ENCODE assay signal across 2 cellular contexts in genomic region chr15:28831897-28832587, GRCh38.
A peak's percentile ranks its signal among the peaks of the same experiment; 100 is the strongest.
TF ChIP-seq lines count a peak whose summit lies in the region.

No MANE protein-coding gene starts in this region.

TF ChIP-seq in WTC11, 78 proteins besides CTCF, POLR2A, EP300 and RAD21:
- TF ChIP-seq FOXK1 (CRISPR knock-in tag; IDR thresholded peaks at IDR 0.05) (peak; percentile 52), NFE2L1 (CRISPR knock-in tag; IDR thresholded peaks at IDR 0.05) (peak; percentile 50; the same call in 1 of the 2 replicates), FOXP1 (CRISPR knock-in tag; IDR thresholded peaks at IDR 0.05; ENCODE audit: borderline replicate concordance) (peak; percentile 77), MAX (CRISPR knock-in tag; IDR thresholded peaks at IDR 0.05) (peak; percentile 85), SP1 (CRISPR knock-in tag; conservative IDR thresholded peaks at IDR 0.05) (0 out of 2 replicates have a peak, but pooled peaks have one; percentile 45), NFYB (CRISPR knock-in tag; conservative IDR thresholded peaks at IDR 0.05; ENCODE audit: low read depth) (peak; percentile 82), FOXP4 (CRISPR knock-in tag; IDR thresholded peaks at IDR 0.05) (0 out of 2 replicates have a peak, but pooled peaks have one; percentile 14), MYBL2 (CRISPR knock-in tag; IDR thresholded peaks at IDR 0.05) (peak; percentile 64; the same call in 1 of the 2 replicates)
TF ChIP-seq in WTC11: peak in this region for 8; not testable (repeated sequence) for 70.

TF ChIP-seq in HepG2, 621 proteins besides CTCF, POLR2A, EP300 and RAD21:
- 0 out of 2 replicates have a peak, but pooled peaks have one; percentile 41 for TF ChIP-seq GMEB2 (CRISPR knock-in tag; IDR thresholded peaks at IDR 0.05; ENCODE audit: low read depth)
- peak; percentile 41; the same call in 1 of the 2 replicates for TF ChIP-seq YEATS2 (CRISPR knock-in tag; IDR thresholded peaks at IDR 0.05; ENCODE audit: borderline replicate concordance)
- peak; percentile 71 for TF ChIP-seq SP2 (CRISPR knock-in tag; IDR thresholded peaks at IDR 0.05)
- TF ChIP-seq THAP11 (CRISPR knock-in tag; IDR thresholded peaks at IDR 0.05), result 0 out of 2 replicates have a peak, but pooled peaks have one; percentile 30
- TF ChIP-seq TFDP2 (CRISPR knock-in tag; IDR thresholded peaks at IDR 0.05), result peak; percentile 54; the same call in 1 of the 2 replicates
- peak; percentile 85 for TF ChIP-seq NFYB (CRISPR knock-in tag; IDR thresholded peaks at IDR 0.05)
- TF ChIP-seq PHF8 (CRISPR knock-in tag; IDR thresholded peaks at IDR 0.05), result 0 out of 2 replicates have a peak, but pooled peaks have one; percentile 38
- TF ChIP-seq CSRNP1 (CRISPR knock-in tag; IDR thresholded peaks at IDR 0.05), result 0 out of 2 replicates have a peak, but pooled peaks have one; percentile 41
- TF ChIP-seq GMEB1 (CRISPR knock-in tag; IDR thresholded peaks at IDR 0.05; ENCODE audit: borderline replicate concordance), result peak; percentile 82; the same call in 1 of the 2 replicates
- TF ChIP-seq PHF20 (CRISPR knock-in tag; IDR thresholded peaks at IDR 0.05), result peak; percentile 51
- peak; percentile 80 for TF ChIP-seq NFYC (CRISPR knock-in tag; IDR thresholded peaks at IDR 0.05)
- TF ChIP-seq KMT2B (CRISPR knock-in tag; IDR thresholded peaks at IDR 0.05), result peak; percentile 63
- TF ChIP-seq ZFY (CRISPR knock-in tag; IDR thresholded peaks at IDR 0.05), result peak; percentile 49; the same call in 1 of the 2 replicates
- TF ChIP-seq GABPA (IDR thresholded peaks at IDR 0.05; ENCODE audit: low read depth, low read length), result peak; percentile 46; the same call in 1 of the 2 replicates
- peak; percentile 80 for TF ChIP-seq GABPA (CRISPR knock-in tag; IDR thresholded peaks at IDR 0.05; ENCODE audit: low read depth)
- peak; percentile 40; the same call in 1 of the 2 replicates for TF ChIP-seq DRAP1 (CRISPR knock-in tag; IDR thresholded peaks at IDR 0.05)
- TF ChIP-seq GABPB1 (CRISPR knock-in tag; IDR thresholded peaks at IDR 0.05), result peak; percentile 85
- peak; percentile 37; the same call in 1 of the 2 replicates for TF ChIP-seq CBFB (CRISPR knock-in tag; IDR thresholded peaks at IDR 0.05)
- 0 out of 2 replicates have a peak, but pooled peaks have one; percentile 29 for TF ChIP-seq MXD1 (CRISPR knock-in tag; IDR thresholded peaks at IDR 0.05)
- peak; percentile 42; the same call in 1 of the 2 replicates for TF ChIP-seq ZFX (CRISPR knock-in tag; IDR thresholded peaks at IDR 0.05; ENCODE audit: low read depth)
- TF ChIP-seq MAX (IDR thresholded peaks at IDR 0.05), result 0 out of 2 replicates have a peak, but pooled peaks have one; percentile 15
- TF ChIP-seq PHF21A (CRISPR knock-in tag; IDR thresholded peaks at IDR 0.05), result peak; percentile 72
- TF ChIP-seq BORCS8-MEF2B (CRISPR knock-in tag; IDR thresholded peaks at IDR 0.05), result 0 out of 2 replicates have a peak, but pooled peaks have one; percentile 56
- TF ChIP-seq ZNF687 (CRISPR knock-in tag; IDR thresholded peaks at IDR 0.05), result peak; percentile 80
- peak; percentile 31; the same call in 1 of the 2 replicates for TF ChIP-seq SALL1 (CRISPR knock-in tag; IDR thresholded peaks at IDR 0.05)
- TF ChIP-seq FOXA3 (CRISPR knock-in tag; IDR thresholded peaks at IDR 0.05), result 0 out of 2 replicates have a peak, but pooled peaks have one; percentile 6
- peak; percentile 21; the same call in 1 of the 2 replicates for TF ChIP-seq ARID4A (CRISPR knock-in tag; IDR thresholded peaks at IDR 0.05; ENCODE audit: borderline replicate concordance)
- TF ChIP-seq GATAD1 (CRISPR knock-in tag; IDR thresholded peaks at IDR 0.05), result peak; percentile 52; the same call in 1 of the 2 replicates
- TF ChIP-seq KLF16 (CRISPR knock-in tag; IDR thresholded peaks at IDR 0.05), result 0 out of 4 replicates have a peak, but pooled peaks of 1 of the 2 experiments have one; percentile 15
- TF ChIP-seq POGZ (CRISPR knock-in tag; IDR thresholded peaks at IDR 0.05), result 0 out of 2 replicates have a peak, but pooled peaks have one; percentile 17
- 0 out of 2 replicates have a peak, but pooled peaks have one; percentile 19 for TF ChIP-seq KDM2A (CRISPR knock-in tag; IDR thresholded peaks at IDR 0.05; ENCODE audit: borderline replicate concordance, low read depth)
- TF ChIP-seq TFDP1 (CRISPR knock-in tag; IDR thresholded peaks at IDR 0.05; ENCODE audit: borderline replicate concordance), result peak; percentile 82; the same call in 1 of the 2 replicates
- TF ChIP-seq HMG20B (CRISPR knock-in tag; conservative IDR thresholded peaks at IDR 0.05), result 0 out of 2 replicates have a peak, but pooled peaks have one; percentile 16
- TF ChIP-seq RBFOX2 (IDR thresholded peaks at IDR 0.05; ENCODE audit: low read depth, low read length), result peak; percentile 42; the same call in 1 of the 2 replicates
- peak; percentile 40; the same call in 1 of the 2 replicates for TF ChIP-seq ELF1 (CRISPR knock-in tag; IDR thresholded peaks at IDR 0.05)
- TF ChIP-seq KAT8 (CRISPR knock-in tag; IDR thresholded peaks at IDR 0.05), result peak; percentile 56
- TF ChIP-seq POLR2AphosphoS5 (IDR thresholded peaks at IDR 0.05; ENCODE audit: low read depth, low read length), result 0 out of 2 replicates have a peak, but pooled peaks have one; percentile 18
